1 cellular context compared by ENCODE assay signal in the genomic region with DNA sequence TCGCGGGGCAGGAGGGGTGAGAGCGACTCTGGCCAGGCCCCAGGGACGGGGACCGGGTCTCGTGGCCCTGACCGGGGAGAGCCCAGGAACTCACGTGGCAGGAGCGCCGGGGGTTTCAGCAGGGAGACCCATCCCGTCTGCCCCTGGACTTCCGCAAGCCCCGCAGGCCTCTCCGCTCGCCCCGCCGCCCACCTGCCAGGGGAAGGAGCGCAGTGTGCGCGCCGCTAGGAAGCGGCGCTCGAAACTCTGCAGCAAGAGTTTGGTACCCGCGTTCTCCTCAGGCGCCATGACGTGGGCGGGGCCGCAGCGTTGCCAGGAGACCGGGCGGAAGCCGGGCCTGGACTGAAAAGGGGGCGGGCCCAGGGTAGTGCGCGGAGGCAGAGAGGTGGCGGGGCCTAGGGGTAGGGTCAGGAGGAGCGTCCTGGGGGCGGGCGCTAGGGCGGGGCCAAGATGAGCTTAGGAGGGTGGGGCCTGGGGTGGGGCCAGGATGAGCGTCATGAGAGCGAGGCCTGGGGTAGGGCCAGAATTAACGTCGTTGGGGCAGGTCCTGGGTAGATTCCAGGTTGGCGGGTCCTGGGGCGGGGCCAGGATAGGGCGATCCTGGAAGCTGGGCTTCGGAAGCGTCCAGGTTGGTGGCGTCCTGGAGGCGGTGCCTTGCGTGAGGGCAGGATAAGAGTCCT.
A peak's percentile ranks its signal among the peaks of the same experiment; 100 is the strongest.
TF ChIP-seq lines count a peak whose summit lies in the region.

No MANE protein-coding gene starts in this region.

TF ChIP-seq in K562, 482 proteins besides CTCF, POLR2A, EP300 and RAD21 (continued from another document):
- TF ChIP-seq PHF8 (IDR thresholded peaks at IDR 0.05; ENCODE audit: borderline replicate concordance, low read length) (peak; percentile 56; the same call in 1 of the 2 replicates), ZC3H8 (IDR thresholded peaks at IDR 0.05) (no peak)
